29 cellular contexts compared by ENCODE assay signal in the genomic region with DNA sequence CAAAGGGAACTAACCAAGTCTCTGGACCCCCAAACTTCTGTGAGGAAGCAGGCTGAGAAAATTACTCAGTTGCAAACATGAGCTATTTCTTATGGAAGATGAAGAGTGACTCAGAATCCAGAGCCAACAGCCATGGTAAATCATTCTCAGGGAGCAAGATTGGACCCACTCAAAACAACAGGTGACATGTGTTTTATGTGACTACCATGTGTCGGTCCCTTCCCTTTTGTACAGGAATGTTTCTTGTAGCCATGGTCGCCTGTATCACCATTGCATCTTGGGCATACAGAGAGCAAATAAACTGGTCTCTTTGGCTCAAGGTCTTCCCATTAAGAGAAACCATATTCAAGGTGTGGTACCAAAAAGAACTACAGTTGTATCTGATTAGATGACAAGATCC.
"Had no signal": no experiment of that assay in that cellular context is flagged by ENCODE, and none has a peak within 500 bp of the region (broad histone marks: within the 10 kb centered on the region; RNA-seq: fewer than 3 reads in every experiment).

No MANE protein-coding gene starts in this region.

- H3K4me1 Mint-ChIP-seq: naive thymus-derived CD4-positive, alpha-beta T cell; natural killer cell; stimulated activated naive CD8-positive, alpha-beta T cell treated with anti-CD3 and anti-CD28 coated beads, Interleukin-15, amount 100 ng/mL, for 72 hours had no signal

- H3K9me3 ChIP-seq: neutrophil, pancreas, prostate gland, spleen, suprapubic skin, testis, transverse colon, upper lobe of right lung, uterus had no signal

- H3K9me3 Mint-ChIP-seq: stimulated activated memory B cell treated with anti-CD40 and anti-IgM and Interleukin-4, amounts not matched to agents 10 μg/mL and 1 μg/mL and 100 μg/mL, for 72 hours; type B pancreatic cell had no signal

- H3K27me3 ChIP-seq: neutrophil, pancreas, spleen, suprapubic skin, testis, tibial artery, transverse colon, upper lobe of right lung, uterus had no signal

- H3K4me3 Mint-ChIP-seq: naive thymus-derived CD4-positive, alpha-beta T cell; natural killer cell; nephron; stimulated activated memory B cell treated with anti-CD40 and anti-IgM and Interleukin-4, amounts not matched to agents 10 μg/mL and 1 μg/mL and 100 μg/mL, for 72 hours; stimulated activated naive CD8-positive, alpha-beta T cell treated with anti-CD3 and anti-CD28 coated beads, Interleukin-15, amount 100 ng/mL, for 72 hours; type B pancreatic cell had no signal

- H3K27ac Mint-ChIP-seq: naive thymus-derived CD4-positive, alpha-beta T cell; natural killer cell; nephron; stimulated activated memory B cell treated with anti-CD40 and anti-IgM and Interleukin-4, amounts not matched to agents 10 μg/mL and 1 μg/mL and 100 μg/mL, for 72 hours; stimulated activated naive CD8-positive, alpha-beta T cell treated with anti-CD3 and anti-CD28 coated beads, Interleukin-15, amount 100 ng/mL, for 72 hours; type B pancreatic cell had no signal

- H3K4me2 ChIP-seq: smooth muscle cell had no signal

- FAIRE-seq: pancreas had no signal

- H3K4me1 ChIP-seq: pancreas, prostate gland, spleen, suprapubic skin, testis, tibial artery, upper lobe of right lung, uterus had no signal

- DNase-seq: naive thymus-derived CD4-positive, alpha-beta T cell; natural killer cell; nucleus accumbens; pancreas; right cardiac atrium; spleen; stimulated activated CD4-positive, alpha-beta T cell treated with anti-CD3 and anti-CD28 coated beads, Interleukin-12 subunit alpha, Interleukin-12 subunit beta, amount 100 ng/mL, for 4 hours; stimulated activated CD4-positive, alpha-beta T cell treated with anti-CD3 and anti-CD28 coated beads, Interleukin-1b, Interleukin-23, amount 100 ng/mL, for 48 hours; stimulated activated CD4-positive, alpha-beta T cell treated with anti-CD3 and anti-CD28 coated beads, Interleukin-4, amount 100 ng/mL, for 1 hour; stimulated activated CD4-positive, alpha-beta T cell treated with anti-CD3 and anti-CD28 coated beads, Interleukin-4, amount 100 ng/mL, for 4 hours; stimulated activated CD8-positive, alpha-beta memory T cell treated with anti-CD3 and anti-CD28 coated beads, Interleukin-4, amount 100 ng/mL, for 48 hours; stimulated activated naive CD4-positive, alpha-beta T cell; stimulated activated naive CD8-positive, alpha-beta T cell treated with anti-CD3 and anti-CD28 coated beads, Interleukin-15, amount 100 ng/mL, for 72 hours; stimulated activated naive CD8-positive, alpha-beta T cell treated with anti-CD3 and anti-CD28 coated beads, Interleukin-15, Interleukin-2, amounts not matched to agents 100 U/mL and 50 U/mL, for 24 hours; substantia nigra; testis; tibial artery; transverse colon; upper lobe of right lung; uterus had no signal

- ATAC-seq: naive thymus-derived CD4-positive, alpha-beta T cell; natural killer cell; pancreas; right cardiac atrium; sciatic nerve; stimulated activated memory B cell treated with anti-CD40 and anti-IgM and Interleukin-4, amounts not matched to agents 10 μg/mL and 1 μg/mL and 100 μg/mL, for 72 hours; stimulated activated naive CD8-positive, alpha-beta T cell treated with anti-CD3 and anti-CD28 coated beads, Interleukin-15, amount 100 ng/mL, for 72 hours; stimulated activated naive CD8-positive, alpha-beta T cell treated with anti-CD3 and anti-CD28 coated beads, Interleukin-15, Interleukin-2, amounts not matched to agents 100 U/mL and 50 U/mL, for 24 hours had no signal

- H3K27ac ChIP-seq: neutrophil, pancreas, prostate gland, skin epidermis, spleen, suprapubic skin, testis, tibial artery, transverse colon, upper lobe of right lung, uterus had no signal

- H3K36me3 ChIP-seq: neutrophil, pancreas, prostate gland, spleen, suprapubic skin, tibial artery, transverse colon, upper lobe of right lung, uterus had no signal

- H3K36me3 Mint-ChIP-seq: naive thymus-derived CD4-positive, alpha-beta T cell; stimulated activated memory B cell treated with anti-CD40 and anti-IgM and Interleukin-4, amounts not matched to agents 10 μg/mL and 1 μg/mL and 100 μg/mL, for 72 hours; type B pancreatic cell had no signal

- H3K4me3 ChIP-seq: pancreas, prostate gland, skin epidermis, smooth muscle cell, spleen, suprapubic skin, testis, tibial artery, transverse colon, upper lobe of right lung, uterus had no signal
